In the genomic region with DNA sequence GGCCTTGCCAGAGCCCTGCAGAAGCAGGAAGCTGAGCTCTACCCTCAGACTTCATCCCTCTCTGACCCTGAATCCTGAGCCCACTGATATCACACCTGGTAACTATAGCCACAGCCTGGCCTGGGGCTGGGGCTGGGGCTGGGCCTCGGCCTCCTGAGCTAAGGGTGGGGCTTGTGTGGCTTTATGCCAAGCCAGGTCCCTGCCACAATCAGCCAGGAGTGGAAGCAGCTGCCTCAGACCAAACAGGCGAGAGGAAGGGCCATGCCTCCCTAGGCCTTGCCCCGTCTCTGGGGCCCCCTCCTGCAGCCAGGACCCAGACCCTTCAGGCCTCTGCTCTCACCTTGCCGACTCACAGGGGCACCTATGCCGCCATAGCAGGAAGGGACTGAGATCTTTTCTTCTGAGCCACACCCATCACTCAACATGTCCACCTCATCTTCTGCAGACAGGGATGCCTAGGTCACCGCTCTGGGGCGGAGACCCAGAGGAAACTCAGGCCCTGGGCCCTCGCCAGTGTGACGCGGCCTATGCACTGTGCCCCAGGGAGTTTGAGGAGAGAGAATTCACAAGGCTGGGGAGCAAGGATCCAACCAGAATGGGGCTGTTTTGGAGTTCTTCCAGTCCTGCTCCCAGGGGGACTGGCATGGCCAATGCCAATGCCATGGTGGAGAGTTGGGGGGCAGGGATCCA, we compare ENCODE assay signal across 27 cellular contexts. TPM values are rescaled to one million over a fixed set of nuclear protein-coding genes. Genes with fewer than 3 reads are reported as not detected.
DNase-seq lines count a peak whose midpoint lies in the region; ATAC-seq, FAIRE-seq and TF ChIP-seq lines count a peak whose summit lies in the region.
"Had no signal": no experiment of that assay in that cellular context is flagged by ENCODE, and none has a peak within 500 bp of the region (broad histone marks: within the 10 kb centered on the region; RNA-seq: fewer than 3 reads in every experiment).

No MANE protein-coding gene starts in this region.

- H3K9me3 ChIP-seq in T-helper 17 cell (ENCODE audit: control insufficient read depth, low read length, poor library complexity, severe bottlenecking) (no peaks in the 10 kb centered on the region), neural progenitor cell (ENCODE audit: low read depth) (no peaks in the 10 kb centered on the region)

- H3K79me2 ChIP-seq in neural progenitor cell (ENCODE audit: low read depth): no peaks in the 10 kb centered on the region

- DNase-seq in T-helper 2 cell treated with Interferon-gamma antibody and Interleukin-4, amounts not matched to agents 5 μg/mL and 100 μg/mL, for 36 hours (ENCODE audit: low spot score): no peak
- DNase-seq in T-helper 2 cell: no peak
- peak; percentile 49 for DNase-seq in DMS79 (lab: John Stamatoyannopoulos, UW)
- no peak for DNase-seq in T-helper 17 cell
- no peak for DNase-seq in neural progenitor cell (ENCODE audit: low spot score)
- DNase-seq in chondrocyte (ENCODE audit: low spot score): no peak
- no peak for DNase-seq in D721Med (ENCODE audit: insufficient read length, low spot score)
- no peak for DNase-seq in NCI-H524 (lab: John Stamatoyannopoulos, UW)
- DNase-seq: 8988T; activated T-cell treated with anti-CD3 and anti-CD28 coated beads, Interleukin-2, amount 50 U/mL, for 4 hours; Calu3; dermis blood vessel endothelial cell; EL; hypothalamus; MM.1S; NCI-H1417; posterior cingulate gyrus; SIG-M5; SW 1271; trophoblast cell had no signal

- no peaks in the 10 kb centered on the region for H3K27me3 Mint-ChIP-seq in T-helper 2 cell treated with Interferon-gamma antibody and Interleukin-4, amounts not matched to agents 5 μg/mL and 100 μg/mL, for 36 hours (ENCODE audit: low read depth)
- H3K27me3 Mint-ChIP-seq in T-helper 17 cell (no peaks in the 10 kb centered on the region), neural progenitor cell (ENCODE audit: insufficient read depth, low read depth) (peaks cover 8% of the 10 kb centered on the region), chondrocyte (ENCODE audit: low read depth) (no peaks in the 10 kb centered on the region)
- H3K27me3 Mint-ChIP-seq: activated naive CD8-positive, alpha-beta T cell; natural killer cell treated with Interleukin-12 subunit alpha and Interleukin-12 subunit beta and Interleukin-15 and Interleukin-18, amount 100 ng/mL, for 72 hours had no signal

- peaks cover 8% of the 10 kb centered on the region for H3K4me1 Mint-ChIP-seq in T-helper 2 cell treated with Interferon-gamma antibody and Interleukin-4, amounts not matched to agents 5 μg/mL and 100 μg/mL, for 36 hours (ENCODE audit: low read depth)
- H3K4me1 Mint-ChIP-seq in T-helper 17 cell (peaks cover 20% of the 10 kb centered on the region), neural progenitor cell (peaks cover 12% of the 10 kb centered on the region), chondrocyte (ENCODE audit: low read depth) (peaks cover 12% of the 10 kb centered on the region)

- no peaks in the 10 kb centered on the region for H3K9me3 Mint-ChIP-seq in T-helper 2 cell treated with Interferon-gamma antibody and Interleukin-4, amounts not matched to agents 5 μg/mL and 100 μg/mL, for 36 hours
- H3K9me3 Mint-ChIP-seq in neural progenitor cell (no peaks in the 10 kb centered on the region), chondrocyte (ENCODE audit: low read depth) (no peaks in the 10 kb centered on the region)
- H3K9me3 Mint-ChIP-seq: activated T-cell treated with anti-CD3 and anti-CD28 coated beads, Interleukin-2, amount 50 U/mL, for 4 hours; mesothelial cell of epicardium; natural killer cell treated with Interleukin-12 subunit alpha and Interleukin-12 subunit beta and Interleukin-15 and Interleukin-18, amount 100 ng/mL, for 72 hours had no signal

- no peaks in the 10 kb centered on the region for H3F3A ChIP-seq in neural progenitor cell (ENCODE audit: low read depth)

- no peak overlapping the region for H3K4me3 ChIP-seq in neural progenitor cell

- H3K27me3 ChIP-seq in neural progenitor cell: no peaks in the 10 kb centered on the region

- H3K4me1 ChIP-seq in neural progenitor cell: peaks cover 4% of the 10 kb centered on the region

- no peak overlapping the region for H3K27ac ChIP-seq in neural progenitor cell

- H3K9ac ChIP-seq in neural progenitor cell: peak overlapping the region; percentile 13

- H3K36me3 ChIP-seq in neural progenitor cell: no peaks in the 10 kb centered on the region

- H3K4me2 ChIP-seq in neural progenitor cell: no peak overlapping the region

- no peak overlapping the region for H3K4me3 Mint-ChIP-seq in T-helper 2 cell treated with Interferon-gamma antibody and Interleukin-4, amounts not matched to agents 5 μg/mL and 100 μg/mL, for 36 hours
- no peak overlapping the region for H3K4me3 Mint-ChIP-seq in T-helper 17 cell
- H3K4me3 Mint-ChIP-seq in neural progenitor cell: no peak overlapping the region
- H3K4me3 Mint-ChIP-seq in chondrocyte (ENCODE audit: unreplicated experiment): no peak overlapping the region
- H3K4me3 Mint-ChIP-seq: activated naive CD8-positive, alpha-beta T cell; activated T-cell treated with anti-CD3 and anti-CD28 coated beads, Interleukin-2, amount 50 U/mL, for 4 hours; mesothelial cell of epicardium; natural killer cell treated with Interleukin-12 subunit alpha and Interleukin-12 subunit beta and Interleukin-15 and Interleukin-18, amount 100 ng/mL, for 72 hours had no signal

- no peaks in the 10 kb centered on the region for H3K36me3 Mint-ChIP-seq in T-helper 2 cell treated with Interferon-gamma antibody and Interleukin-4, amounts not matched to agents 5 μg/mL and 100 μg/mL, for 36 hours (ENCODE audit: low read depth)
- H3K36me3 Mint-ChIP-seq in T-helper 17 cell (ENCODE audit: low read depth): no peaks in the 10 kb centered on the region
- H3K36me3 Mint-ChIP-seq in neural progenitor cell: peaks cover 5% of the 10 kb centered on the region
- no peaks in the 10 kb centered on the region for H3K36me3 Mint-ChIP-seq in chondrocyte (ENCODE audit: low read depth)
- H3K36me3 Mint-ChIP-seq: mesothelial cell of epicardium; natural killer cell treated with Interleukin-12 subunit alpha and Interleukin-12 subunit beta and Interleukin-15 and Interleukin-18, amount 100 ng/mL, for 72 hours had no signal

- ATAC-seq in T-helper 17 cell: no peak
- ATAC-seq: activated CD4-positive, CD25-positive, alpha-beta regulatory T cell treated with anti-CD3 and anti-CD28 coated beads, Interleukin-2, amount 50 U/mL, for 24 hours; activated T-cell treated with anti-CD3 and anti-CD28 coated beads, Interleukin-2, amount 50 U/mL, for 4 hours; natural killer cell treated with Interleukin-12 subunit alpha and Interleukin-12 subunit beta and Interleukin-15 and Interleukin-18, amount 100 ng/mL, for 72 hours; sciatic nerve had no signal

- H4K20me1 ChIP-seq in neural progenitor cell (ENCODE audit: low read depth): no peaks in the 10 kb centered on the region

- TF ChIP-seq CTCF in neural progenitor cell (IDR thresholded peaks at IDR 0.05): no peak
- TF ChIP-seq CTCF in chondrocyte (IDR thresholded peaks at IDR 0.05): no peak
- TF ChIP-seq CTCF in D721Med (IDR thresholded peaks at IDR 0.05; ENCODE audit: insufficient read depth, missing control alignments): no peak

- FAIRE-seq in D721Med (lab: Jason Lieb, UNC): no peak
- FAIRE-seq: astrocyte had no signal

- peak overlapping the region; percentile 43 for H3K27ac Mint-ChIP-seq in T-helper 2 cell treated with Interferon-gamma antibody and Interleukin-4, amounts not matched to agents 5 μg/mL and 100 μg/mL, for 36 hours
- H3K27ac Mint-ChIP-seq in T-helper 17 cell (peak overlapping the region; percentile 67), neural progenitor cell (peak overlapping the region; percentile 89), chondrocyte (ENCODE audit: unreplicated experiment) (no peak overlapping the region)
- H3K27ac Mint-ChIP-seq: activated naive CD8-positive, alpha-beta T cell; mesothelial cell of epicardium had no signal

- H2AFZ ChIP-seq in neural progenitor cell (replicated peaks): no peak overlapping the region

RNA-seq across cellular contexts. Expression of gene UBXN11, which starts 5.7 kb away (rescaled TPM):
- 10 to 100 TPM; 44.6 to 45.1 TPM for total RNA-seq in T-helper 17 cell
- total RNA-seq in neural progenitor cell (ENCODE audit: low replicate concordance): 5.9 and 10.2 TPM in 2 replicates
- total RNA-seq in chondrocyte: 8.7 to 20.4 TPM (median 8.7 TPM) in 3 replicates

RNA-seq across cellular contexts. Expression of gene CD52, which starts 17.0 kb away (rescaled TPM):
- 1,000 to 10,000 TPM; 1,152 to 1,411 TPM for total RNA-seq in T-helper 17 cell
- total RNA-seq in neural progenitor cell (ENCODE audit: low replicate concordance): 2.5 and 7.3 TPM in 2 replicates
- total RNA-seq in chondrocyte: not detected in 3 replicates
- total RNA-seq: astrocyte, Calu3, dermis blood vessel endothelial cell, fibroblast of lung had no signal

RNA-seq across cellular contexts. Expression of gene SH3BGRL3, which starts 20.8 kb away (rescaled TPM):
- total RNA-seq in T-helper 17 cell: 100 to 1,000 TPM; 361 to 435 TPM
- 15.6 and 41.9 TPM in 2 replicates for total RNA-seq in neural progenitor cell (ENCODE audit: low replicate concordance)
- total RNA-seq in chondrocyte: 156 to 175 TPM (median 162 TPM) in 3 replicates

RNA-seq across cellular contexts. Expression of gene CRYBG2, which starts 53.2 kb away (rescaled TPM):
- 1 to 10 TPM; 1.2 to 2.9 TPM for total RNA-seq in T-helper 17 cell
- 3.0 and 6.5 TPM in 2 replicates for total RNA-seq in neural progenitor cell (ENCODE audit: low replicate concordance)
- not detected in 3 replicates for total RNA-seq in chondrocyte
- total RNA-seq: dermis blood vessel endothelial cell, fibroblast of lung, sciatic nerve had no signal

Comparison
In these comparisons a context has a peak if more than half of its experiments do, and no peak if none do; other contexts are left out.
1. RNA of gene CD52, which starts 17.0 kb away (total RNA-seq): 1,152 to 1,411 TPM in T-helper 17 cell; 2.5 to 7.3 TPM in neural progenitor cell and not detected in chondrocyte; every median in the first group is over 100 times any median in the second.